11 cellular contexts compared by ENCODE assay signal in genomic region chr14:55585854-55586253, GRCh38. TPM values are rescaled to one million over a fixed set of nuclear protein-coding genes. Genes with fewer than 3 reads are reported as not detected.
DNase-seq lines count a peak whose midpoint lies in the region; ATAC-seq, FAIRE-seq and TF ChIP-seq lines count a peak whose summit lies in the region.
"Had no signal": no experiment of that assay in that cellular context is flagged by ENCODE, and none has a peak within 500 bp of the region (broad histone marks: within the 10 kb centered on the region; RNA-seq: fewer than 3 reads in every experiment).

No MANE protein-coding gene starts in this region.

- H3K36me3 ChIP-seq in astrocyte (ENCODE audit: insufficient read depth, low read length), result no peaks in the 10 kb centered on the region
- H3K36me3 ChIP-seq in hepatocyte (replicated peaks; ENCODE audit: insufficient read depth, low read depth), result no peaks in the 10 kb centered on the region
- H3K36me3 ChIP-seq: vagina had no signal

- H3K4me3 ChIP-seq in A549, result no peak overlapping the region
- H3K4me3 ChIP-seq in astrocyte (ENCODE audit: insufficient read depth, low read depth, low read length), result peak overlapping the region; percentile 17
- no peak overlapping the region for H3K4me3 ChIP-seq in hepatocyte
- H3K4me3 ChIP-seq: vagina had no signal

- no peaks in the 10 kb centered on the region for H3K9me2 ChIP-seq in hepatocyte (replicated peaks; ENCODE audit: insufficient read depth)

- no peak for TF ChIP-seq EP300 in A549 (IDR thresholded peaks at IDR 0.05)

- no peak for TF ChIP-seq CTCF in A549 (IDR thresholded peaks at IDR 0.05)
- TF ChIP-seq CTCF in astrocyte (IDR thresholded peaks at IDR 0.05; ENCODE audit: insufficient read depth, low read depth, low read length), result no peak
- no peak for TF ChIP-seq CTCF in hepatocyte (IDR thresholded peaks at IDR 0.05; ENCODE audit: poor library complexity)

- H3K27me3 Mint-ChIP-seq in astrocyte (ENCODE audit: low read depth, unreplicated experiment), result no peaks in the 10 kb centered on the region

- H3K4me2 ChIP-seq in A549 (peak overlapping the region; percentile 56), astrocyte (ENCODE audit: low read length) (peak overlapping the region; percentile 48), hepatocyte (peak overlapping the region; percentile 40)
- H3K4me2 ChIP-seq: KMS-11 had no signal

- WGBS in A549 (ENCODE audit: missing lambda C conversion rate), result 53% methylated on average over 2 of the region's 2 CpGs
- WGBS in hepatocyte (ENCODE audit: low lambda C conversion rate, missing lambda C conversion rate), result 56% methylated on average over 2 of the region's 2 CpGs

- H3K9me3 Mint-ChIP-seq in astrocyte (ENCODE audit: unreplicated experiment), result no peaks in the 10 kb centered on the region

- no peak overlapping the region for H3K9ac ChIP-seq in astrocyte (ENCODE audit: low read length)
- H3K9ac ChIP-seq: KMS-11 had no signal

- H2AFZ ChIP-seq in astrocyte (ENCODE audit: low read depth, low read length) (no peak overlapping the region), hepatocyte (no peak overlapping the region)

- DNase-seq in A549 (ENCODE audit: low read depth in 1 of 2, low spot score in 1 of 2), result no peak
- no peak for DNase-seq in H54 (ENCODE audit: insufficient read length, low spot score)
- peak; percentile 64 for DNase-seq in astrocyte (ENCODE audit: low read depth)
- DNase-seq in hepatocyte (ENCODE audit: low spot score), result no peak
- no peak for DNase-seq in stimulated activated naive CD4-positive, alpha-beta T cell treated with Interleukin-2 at 50 U/mL for 16 hours (lab: John Stamatoyannopoulos, UW)
- DNase-seq in NCI-H345 treated with DMSO at 0.1 percent for 48 hours (lab: John Stamatoyannopoulos, UW; ENCODE audit: unreplicated experiment), result no peak
- DNase-seq: activated naive CD4-positive, alpha-beta T cell treated with anti-CD3 and anti-CD28 coated beads, Interleukin-2, amount 50 U/mL, for 16 hours had no signal

- FAIRE-seq in A549 (lab: Jason Lieb, UNC), result no peak
- peak; percentile 57 for FAIRE-seq in H54 (lab: Jason Lieb, UNC)
- peak; percentile 58 for FAIRE-seq in astrocyte (lab: Jason Lieb, UNC)

- no peak for TF ChIP-seq RAD21 in A549 (conservative IDR thresholded peaks at IDR 0.05 in 1 of 2, IDR thresholded peaks at IDR 0.05 in 1 of 2)

- H3K4me3 Mint-ChIP-seq in astrocyte (ENCODE audit: unreplicated experiment), result no peak overlapping the region

- H3K27me3 ChIP-seq in astrocyte (ENCODE audit: insufficient read depth, low read length), result no peaks in the 10 kb centered on the region
- no peaks in the 10 kb centered on the region for H3K27me3 ChIP-seq in hepatocyte
- H3K27me3 ChIP-seq: vagina had no signal

- H3K79me2 ChIP-seq in astrocyte (ENCODE audit: insufficient read depth, low read length), result peaks cover 99% of the 10 kb centered on the region
- H3K79me2 ChIP-seq in hepatocyte, result peaks cover 100% of the 10 kb centered on the region

- H3K4me1 Mint-ChIP-seq in astrocyte (ENCODE audit: low read depth, unreplicated experiment), result peaks cover 47% of the 10 kb centered on the region

- peaks cover 91% of the 10 kb centered on the region for H3K4me1 ChIP-seq in A549
- peaks cover 38% of the 10 kb centered on the region for H3K4me1 ChIP-seq in astrocyte (ENCODE audit: insufficient read depth, low read length)
- peaks cover 41% of the 10 kb centered on the region for H3K4me1 ChIP-seq in hepatocyte (ENCODE audit: insufficient read depth)

- H3K27ac ChIP-seq in A549 (no peak overlapping the region), astrocyte (ENCODE audit: low read depth, low read length) (peak overlapping the region; percentile 41), hepatocyte (no peak overlapping the region)
- H3K27ac ChIP-seq: KMS-11, vagina had no signal

- H4K20me1 ChIP-seq in astrocyte (ENCODE audit: insufficient read depth, low read length) (peaks cover 93% of the 10 kb centered on the region), hepatocyte (ENCODE audit: insufficient read depth, poor library complexity, severe bottlenecking) (peaks cover 97% of the 10 kb centered on the region)

- no peaks in the 10 kb centered on the region for H3K9me3 ChIP-seq in A549
- no peaks in the 10 kb centered on the region for H3K9me3 ChIP-seq in astrocyte (ENCODE audit: insufficient read depth, low read depth, low read length)
- H3K9me3 ChIP-seq in hepatocyte (ENCODE audit: low read depth), result no peaks in the 10 kb centered on the region
- H3K9me3 ChIP-seq: vagina had no signal

- peak overlapping the region; percentile 11 for H3K27ac Mint-ChIP-seq in astrocyte (ENCODE audit: unreplicated experiment)

- TF ChIP-seq POLR2A in A549 (IDR thresholded peaks at IDR 0.05; ENCODE audit: low read length) (no peak), H54 (IDR thresholded peaks at IDR 0.05; ENCODE audit: low read depth, low read length) (no peak)

- POLR2A ChIA-PET in A549 (lab: Yijun Ruan, JAX), result no interaction called here

- no peak for ATAC-seq in A549
- no peak for ATAC-seq in GM18873 (IDR thresholded peaks at IDR 0.05; ENCODE audit: low FRiP score, unreplicated experiment)
- no peak for ATAC-seq in HG03342 (IDR thresholded peaks at IDR 0.05; ENCODE audit: unreplicated experiment)

- CTCF ChIA-PET in A549 (lab: Yijun Ruan, JAX), result interaction anchor here (3.1 kb wide), 1 partner anchor 140 kb away, joined by 10 read pairs; no protein-coding TSS in a partner anchor

- H3K36me3 Mint-ChIP-seq in astrocyte (ENCODE audit: low read depth, unreplicated experiment), result no peaks in the 10 kb centered on the region

TF ChIP-seq in A549, 52 proteins besides CTCF, POLR2A, EP300 and RAD21:
- TF ChIP-seq FOSL2 (IDR thresholded peaks at IDR 0.05) (no peak), FOSL2 (CRISPR knock-in tag; IDR thresholded peaks at IDR 0.05) (peak; percentile 29; the same call in 1 of the 2 replicates), NPAS2 (CRISPR knock-in tag; IDR thresholded peaks at IDR 0.05; ENCODE audit: borderline replicate concordance) (no peak)
TF ChIP-seq in A549: peak in this region for 1.

RNA-seq across cellular contexts. Expression of gene KTN1, which starts 5.8 kb away (rescaled TPM):
- 118 and 233 TPM in 2 replicates for polyA plus RNA-seq in A549 (2011; rRNA removed)
- polyA plus RNA-seq in A549 (2012; cell fraction: cytosol; rRNA removed), result 21.8 and 27.5 TPM in 2 replicates
- 19.7 and 27.1 TPM in 2 replicates for polyA plus RNA-seq in A549 (2012; cell fraction: nucleus; rRNA removed)
- 153 to 158 TPM (median 157 TPM) in 3 replicates for polyA plus RNA-seq in A549 (2017; fragmentation: RNase III; extraction: RNeasy Plus Mini Kit Qiagen cat#74134 plus additional on column Dnase treatment)
- polyA minus RNA-seq in A549 (2011; rRNA and poly(A)+ RNA removed), result 36.4 and 36.9 TPM in 2 replicates
- 181 and 193 TPM in 2 replicates for total RNA-seq in astrocyte
- total RNA-seq in hepatocyte, result 131 and 150 TPM in 2 replicates
- 164 and 209 TPM in 2 replicates for polyA plus RNA-seq in hepatocyte
